ENCODE assay signal across 1 cellular context in genomic region chr12:93122569-93123091, GRCh38.
TF ChIP-seq lines count a peak whose summit lies in the region.

No MANE protein-coding gene starts in this region.

TF ChIP-seq in HepG2, 621 proteins besides CTCF, POLR2A, EP300 and RAD21 (continued from another document and continues in another):
- TF ChIP-seq MLXIP (CRISPR knock-in tag; IDR thresholded peaks at IDR 0.05; ENCODE audit: borderline replicate concordance) (no peak), ZNF329 (CRISPR knock-in tag; IDR thresholded peaks at IDR 0.05; ENCODE audit: low read depth) (no peak), MAZ (IDR thresholded peaks at IDR 0.05; ENCODE audit: borderline replicate concordance, low read depth, low read length) (no peak), MAZ (CRISPR knock-in tag; IDR thresholded peaks at IDR 0.05; ENCODE audit: low read depth) (0 out of 2 replicates have a peak, but pooled peaks have one; percentile 36), ARHGAP35 (CRISPR knock-in tag; IDR thresholded peaks at IDR 0.05; ENCODE audit: borderline replicate concordance) (no peak), STAT5B (CRISPR knock-in tag; IDR thresholded peaks at IDR 0.05) (no peak), DNMT3B (CRISPR knock-in tag; conservative IDR thresholded peaks at IDR 0.05) (no peak), TSC22D2 (CRISPR knock-in tag; IDR thresholded peaks at IDR 0.05; ENCODE audit: borderline replicate concordance) (no peak), ZBTB40 (IDR thresholded peaks at IDR 0.05) (no peak), ZBTB40 (CRISPR knock-in tag; IDR thresholded peaks at IDR 0.05) (no peak; the same call in 1 of the 2 replicates), ZNF7 (CRISPR knock-in tag; IDR thresholded peaks at IDR 0.05) (no peak), ZNF232 (CRISPR knock-in tag; IDR thresholded peaks at IDR 0.05; ENCODE audit: borderline replicate concordance) (no peak), ISX (CRISPR knock-in tag; conservative IDR thresholded peaks at IDR 0.05) (no peak), ZBTB20 (CRISPR knock-in tag; IDR thresholded peaks at IDR 0.05; ENCODE audit: borderline replicate concordance, low read depth) (0 out of 2 replicates have a peak, but pooled peaks have one; percentile 11), POLR2G (IDR thresholded peaks at IDR 0.05; ENCODE audit: low read depth, low read length) (peak; percentile 78), ATF7 (IDR thresholded peaks at IDR 0.05) (no peak), ATF7 (CRISPR knock-in tag; IDR thresholded peaks at IDR 0.05) (no peak), ZNF562 (CRISPR knock-in tag; IDR thresholded peaks at IDR 0.05; ENCODE audit: borderline replicate concordance) (no peak), NR2F6 (IDR thresholded peaks at IDR 0.05) (no peak), NR2F6 (CRISPR knock-in tag; IDR thresholded peaks at IDR 0.05) (no peak; the same call in 1 of the 2 replicates), ZNF615 (CRISPR knock-in tag; IDR thresholded peaks at IDR 0.05; ENCODE audit: borderline replicate concordance) (no peak), KDM1A (CRISPR knock-in tag; IDR thresholded peaks at IDR 0.05) (no peak), RBM22 (optimal IDR thresholded peaks at IDR 0.05; ENCODE audit: low read length) (no peak), MEIS2 (CRISPR knock-in tag; IDR thresholded peaks at IDR 0.05) (no peak), SRSF4 (IDR thresholded peaks at IDR 0.05; ENCODE audit: low read depth, low read length, poor library complexity, severe bottlenecking) (no peak), TRAFD1 (CRISPR knock-in tag; IDR thresholded peaks at IDR 0.05; ENCODE audit: borderline replicate concordance) (no peak), KLF12 (CRISPR knock-in tag; IDR thresholded peaks at IDR 0.05; ENCODE audit: borderline replicate concordance) (no peak), ZSCAN25 (CRISPR knock-in tag; IDR thresholded peaks at IDR 0.05) (no peak), JUND (CRISPR knock-in tag; IDR thresholded peaks at IDR 0.05) (no peak), ERF (CRISPR knock-in tag; IDR thresholded peaks at IDR 0.05) (no peak), NFIB (CRISPR knock-in tag; IDR thresholded peaks at IDR 0.05; ENCODE audit: borderline replicate concordance) (no peak), SRSF1 (optimal IDR thresholded peaks at IDR 0.05; ENCODE audit: low read depth, low read length) (no peak), USF2 (IDR thresholded peaks at IDR 0.05; ENCODE audit: low read depth, low read length) (no peak; the same call in 1 of the 2 replicates), USF2 (CRISPR knock-in tag; IDR thresholded peaks at IDR 0.05; ENCODE audit: borderline replicate concordance) (no peak), MED1 (CRISPR knock-in tag; IDR thresholded peaks at IDR 0.05) (peak; percentile 73), PRMT3 (CRISPR knock-in tag; IDR thresholded peaks at IDR 0.05; ENCODE audit: borderline replicate concordance, low read depth) (no peak), KAT8 (CRISPR knock-in tag; IDR thresholded peaks at IDR 0.05) (peak; percentile 42; the same call in 1 of the 2 replicates), REPIN1 (CRISPR knock-in tag; IDR thresholded peaks at IDR 0.05; ENCODE audit: borderline replicate concordance, low read depth) (no peak), ZFP62 (CRISPR knock-in tag; IDR thresholded peaks at IDR 0.05) (no peak), ZHX1 (CRISPR knock-in tag; IDR thresholded peaks at IDR 0.05; ENCODE audit: low read depth) (no peak), SMAD1 (CRISPR knock-in tag; IDR thresholded peaks at IDR 0.05; ENCODE audit: borderline replicate concordance, low read depth) (no peak), SYNCRIP (IDR thresholded peaks at IDR 0.05; ENCODE audit: insufficient read depth, low read depth, low read length) (no peak), POGK (CRISPR knock-in tag; conservative IDR thresholded peaks at IDR 0.05) (no peak; the same call in 1 of the 2 replicates), IKZF4 (CRISPR knock-in tag; IDR thresholded peaks at IDR 0.05; ENCODE audit: borderline replicate concordance, low read depth, not compliant biosample characterization) (no peak), ZNF784 (CRISPR knock-in tag; IDR thresholded peaks at IDR 0.05; ENCODE audit: borderline replicate concordance) (no peak)
